12 cellular contexts compared by ENCODE assay signal in genomic region chr17:57906910-57907309, GRCh38. TPM values are rescaled to one million over a fixed set of nuclear protein-coding genes. Genes with fewer than 3 reads are reported as not detected.
A peak's percentile ranks its signal among the peaks of the same experiment; 100 is the strongest.
DNase-seq lines count a peak whose midpoint lies in the region; ATAC-seq, FAIRE-seq and TF ChIP-seq lines count a peak whose summit lies in the region.
"Had no signal": no experiment of that assay in that cellular context is flagged by ENCODE, and none has a peak within 500 bp of the region (broad histone marks: within the 10 kb centered on the region; RNA-seq: fewer than 3 reads in every experiment).

No MANE protein-coding gene starts in this region.

- ATAC-seq in heart right ventricle: no peak
- no peak for ATAC-seq in aorta (ENCODE audit: low FRiP score)

- H3K36me3 ChIP-seq in cardiac muscle cell (no peaks in the 10 kb centered on the region), heart right ventricle (no peaks in the 10 kb centered on the region), aorta (ENCODE audit: control insufficient read depth in 1 of 2, insufficient read depth in 2 of 2, low read length in 1 of 2) (no peaks in the 10 kb centered on the region)

- DNase-seq in cardiac muscle cell (ENCODE audit: low read depth in 1 of 2, low spot score in 1 of 2) (peak in 1 of 2 donors; percentile 42), heart right ventricle (no peak), islet precursor cell (peak; percentile 92), urothelium cell line (ENCODE audit: low spot score) (no peak), aorta (no peak), NCI-H1105 treated with DMSO at 0.1 percent for 48 hours (lab: John Stamatoyannopoulos, UW) (no peak)
- no peak for DNase-seq in stimulated activated CD4-positive, alpha-beta T cell treated with anti-CD3 and anti-CD28 coated beads, Interleukin-1b, Interleukin-23, amount 100 ng/mL, for 48 hours
- DNase-seq: activated T-cell treated with anti-CD3 and anti-CD28 coated beads, Interleukin-2, amount 50 U/mL, for 48 hours; AML-193; KG1; Right ventricle myocardium superior had no signal

- H3K27me3 ChIP-seq in cardiac muscle cell (no peaks in the 10 kb centered on the region), heart right ventricle (no peaks in the 10 kb centered on the region), aorta (ENCODE audit: control insufficient read depth in 1 of 2, insufficient read depth in 2 of 2, low read length in 1 of 2) (no peaks in the 10 kb centered on the region)

- no peak overlapping the region for H3K27ac ChIP-seq in cardiac muscle cell
- peak overlapping the region in 4 of 10 donors; percentile 10 to 22 (median 22) for H3K27ac ChIP-seq in heart right ventricle
- no peak overlapping the region for H3K27ac ChIP-seq in aorta (ENCODE audit: low read depth in 1 of 2, low read length in 2 of 2)

- intact Hi-C loops in heart right ventricle (cut with DNase I) (no loop called here), aorta (cut with DNase I) (no loop called here)

- peak; percentile 12 for TF ChIP-seq CTCF in cardiac muscle cell (IDR thresholded peaks at IDR 0.05; ENCODE audit: low read depth, low read length)
- TF ChIP-seq CTCF in heart right ventricle (IDR thresholded peaks at IDR 0.05): peak in 1 of 9 donors; percentile 11
- TF ChIP-seq CTCF in WI38 (IDR thresholded peaks at IDR 0.05; ENCODE audit: low read depth, low read length): 0 out of 2 replicates have a peak, but pooled peaks have one; percentile 4

- FAIRE-seq in urothelium cell line (lab: Jason Lieb, UNC): peak; percentile 35

- H3K9me3 ChIP-seq in cardiac muscle cell (ENCODE audit: low read depth): no peaks in the 10 kb centered on the region
- no peaks in the 10 kb centered on the region for H3K9me3 ChIP-seq in heart right ventricle
- H3K9me3 ChIP-seq in aorta (ENCODE audit: control insufficient read depth, low read length): no peaks in the 10 kb centered on the region

- H3K4me3 ChIP-seq in cardiac muscle cell (no peak overlapping the region), heart right ventricle (no peak overlapping the region), WI38 (ENCODE audit: low read depth, low read length) (no peak overlapping the region), aorta (ENCODE audit: low read length in 2 of 2) (no peak overlapping the region)

- H3K4me1 ChIP-seq in cardiac muscle cell (ENCODE audit: low read depth): peaks cover 11% of the 10 kb centered on the region
- H3K4me1 ChIP-seq in heart right ventricle: peaks cover 15 to 69% (median 52%) of the 10 kb centered on the region in 9 donors
- H3K4me1 ChIP-seq in aorta (ENCODE audit: control insufficient read depth in 1 of 2, insufficient read depth in 2 of 2, low read length in 2 of 2): peaks cover 0 to 3% of the 10 kb centered on the region in 2 donors

- 78% methylated on average over 7 of the region's 7 CpGs for WGBS in heart right ventricle, 2 donors
- WGBS in aorta, 2 donors: 88% methylated on average over 7 of the region's 7 CpGs

RNA-seq across cellular contexts. Expression of gene CUEDC1, which starts 48.3 kb away (rescaled TPM):
- total RNA-seq in cardiac muscle cell: 14.8 and 18.3 TPM in 2 replicates
- polyA plus RNA-seq in cardiac muscle cell: 10.9 and 15.3 TPM in 2 replicates
- total RNA-seq in heart right ventricle: 10 to 100 TPM; 38.3 to 65.0 (median 47.2) TPM
- 10 to 100 TPM; 26.9 to 33.1 TPM for polyA plus RNA-seq in heart right ventricle
- total RNA-seq in aorta: 10 to 100 TPM; 42.9 to 43.6 TPM
- polyA plus RNA-seq in aorta: 10 to 100 TPM; 25.4 to 26.7 TPM

RNA-seq across cellular contexts. Expression of gene MRPS23, which starts 57.1 kb away (rescaled TPM):
- total RNA-seq in cardiac muscle cell: 24.4 and 34.5 TPM in 2 replicates
- 62.7 and 87.9 TPM in 2 replicates for polyA plus RNA-seq in cardiac muscle cell
- total RNA-seq in heart right ventricle: 100 to 1,000 TPM in 2 of 10 donors, 10 to 100 TPM in 8; 61.2 to 103 (median 75.5) TPM
- polyA plus RNA-seq in heart right ventricle: 100 to 1,000 TPM in 1 of 2 donors, 1 to 10 TPM in 1; 9.9 to 132 TPM
- total RNA-seq in aorta: 10 to 100 TPM; 21.6 to 22.8 TPM
- 10 to 100 TPM; 22.5 to 39.9 TPM for polyA plus RNA-seq in aorta
